In genomic region chr7:102517550-102518147, GRCh38 we compare ENCODE assay signal across 8 cellular contexts. TPM values are rescaled to one million over a fixed set of nuclear protein-coding genes. Genes with fewer than 3 reads are reported as not detected.
DNase-seq lines count a peak whose midpoint lies in the region; ATAC-seq and TF ChIP-seq lines count a peak whose summit lies in the region.
"Not testable (repeated sequence)": the region's sequence is repeated elsewhere in the genome, so short reads cannot be mapped to it uniquely, and the experiment has no call there.

RASA4B (minus strand) TSS chr7:102517777; CDS start chr7:102517710, 67 bp downstream.

- H3K4me1 Mint-ChIP-seq in activated CD4-positive, alpha-beta T cell treated with anti-CD3 and anti-CD28 coated beads for 36 hours; central memory CD8-positive, alpha-beta T cell; immature natural killer cell; progenitor cell of endocrine pancreas (ENCODE audit: low read depth): not testable (repeated sequence)

- peak; percentile 72 for ATAC-seq in GM19328 (IDR thresholded peaks at IDR 0.05; ENCODE audit: unreplicated experiment)
- ATAC-seq in HG02678 (IDR thresholded peaks at IDR 0.05; ENCODE audit: unreplicated experiment), result peak; percentile 72
- peak; percentile 88 for ATAC-seq in HG03521 (IDR thresholded peaks at IDR 0.05; ENCODE audit: unreplicated experiment)
- peak; percentile 96 for ATAC-seq in activated CD4-positive, alpha-beta T cell treated with anti-CD3 and anti-CD28 coated beads for 36 hours
- peak; percentile 96 for ATAC-seq in central memory CD8-positive, alpha-beta T cell (replicated peaks; ENCODE audit: extremely low read depth, poor library complexity, severe bottlenecking)

- DNase-seq in CD1c-positive myeloid dendritic cell (ENCODE audit: extremely low spot score), result peak; percentile 1
- DNase-seq in activated CD4-positive, alpha-beta T cell treated with anti-CD3 and anti-CD28 coated beads for 36 hours, result peak; percentile 51
- not testable (repeated sequence) for DNase-seq in central memory CD8-positive, alpha-beta T cell (ENCODE audit: low spot score in 2 of 2); immature natural killer cell; progenitor cell of endocrine pancreas (ENCODE audit: low spot score, unreplicated experiment)

- not testable (repeated sequence) for H3K36me3 Mint-ChIP-seq in activated CD4-positive, alpha-beta T cell treated with anti-CD3 and anti-CD28 coated beads for 36 hours (ENCODE audit: low read depth); central memory CD8-positive, alpha-beta T cell (ENCODE audit: insufficient read depth); immature natural killer cell; progenitor cell of endocrine pancreas (ENCODE audit: insufficient read depth)

- not testable (repeated sequence) for H3K9me3 Mint-ChIP-seq in activated CD4-positive, alpha-beta T cell treated with anti-CD3 and anti-CD28 coated beads for 36 hours (ENCODE audit: low read depth); central memory CD8-positive, alpha-beta T cell; immature natural killer cell; progenitor cell of endocrine pancreas (ENCODE audit: low read depth)

- TF ChIP-seq CTCF in progenitor cell of endocrine pancreas (IDR thresholded peaks at IDR 0.05; ENCODE audit: unreplicated experiment), result not testable (repeated sequence)

- not testable (repeated sequence) for H3K27me3 Mint-ChIP-seq in activated CD4-positive, alpha-beta T cell treated with anti-CD3 and anti-CD28 coated beads for 36 hours; central memory CD8-positive, alpha-beta T cell; immature natural killer cell (ENCODE audit: low read depth in 3 of 3); progenitor cell of endocrine pancreas

- CTCF ChIA-PET in activated CD4-positive, alpha-beta T cell treated with anti-CD3 and anti-CD28 coated beads for 36 hours (lab: Charles Lee), result not testable (repeated sequence)

- not testable (repeated sequence) for H3K4me3 Mint-ChIP-seq in activated CD4-positive, alpha-beta T cell treated with anti-CD3 and anti-CD28 coated beads for 36 hours
- H3K4me3 Mint-ChIP-seq in central memory CD8-positive, alpha-beta T cell, result peak within 1 kb of the TSS; percentile 43
- peak within 1 kb of the TSS in 4 of 5 donors; percentile 48 to 67 (median 52) for H3K4me3 Mint-ChIP-seq in immature natural killer cell
- peak within 1 kb of the TSS; percentile 33 for H3K4me3 Mint-ChIP-seq in progenitor cell of endocrine pancreas (ENCODE audit: low read depth)

- H3K27ac Mint-ChIP-seq in activated CD4-positive, alpha-beta T cell treated with anti-CD3 and anti-CD28 coated beads for 36 hours; central memory CD8-positive, alpha-beta T cell (ENCODE audit: low read depth); immature natural killer cell; progenitor cell of endocrine pancreas: not testable (repeated sequence)

- POLR2A ChIA-PET in activated CD4-positive, alpha-beta T cell treated with anti-CD3 and anti-CD28 coated beads for 36 hours (lab: Charles Lee), result not testable (repeated sequence)

- intact Hi-C loops in activated CD4-positive, alpha-beta T cell treated with anti-CD3 and anti-CD28 coated beads for 36 hours (cut with DNase I, micrococcal nuclease), result not testable (repeated sequence)

RNA-seq across cellular contexts. Expression of gene RASA4B, which starts in this region (rescaled TPM):
- 10 to 100 TPM; 28.6 to 30.1 TPM for total RNA-seq in activated CD4-positive, alpha-beta T cell treated with anti-CD3 and anti-CD28 coated beads for 36 hours
- 1 to 10 TPM; 1.8 to 2.7 (median 2.1) TPM for polyA plus RNA-seq in immature natural killer cell
- total RNA-seq in progenitor cell of endocrine pancreas, result 8.7 and 10.8 TPM in 2 replicates
